15 cellular contexts compared by ENCODE assay signal in genomic region chr9:121317737-121318630, GRCh38. TPM values are rescaled to one million over a fixed set of nuclear protein-coding genes. Genes with fewer than 3 reads are reported as not detected.
DNase-seq lines count a peak whose midpoint lies in the region; ATAC-seq and TF ChIP-seq lines count a peak whose summit lies in the region.
"Had no signal": no experiment of that assay in that cellular context is flagged by ENCODE, and none has a peak within 500 bp of the region (broad histone marks: within the 10 kb centered on the region; RNA-seq: fewer than 3 reads in every experiment).

No MANE protein-coding gene starts in this region.

- ATAC-seq in GM19035 (IDR thresholded peaks at IDR 0.05; ENCODE audit: unreplicated experiment): no peak
- ATAC-seq: naive thymus-derived CD8-positive, alpha-beta T cell had no signal

- no peaks in the 10 kb centered on the region for H3K79me2 ChIP-seq in osteoblast (ENCODE audit: insufficient read depth, low read length)

- H2AFZ ChIP-seq in osteoblast (ENCODE audit: low read length): no peak overlapping the region

- H3K36me3 ChIP-seq in ascending aorta (peaks cover 89 to 90% of the 10 kb centered on the region in 2 donors), osteoblast (ENCODE audit: insufficient read depth, low read length) (peaks cover 75% of the 10 kb centered on the region), tibial artery (peaks cover 92 to 98% (median 95%) of the 10 kb centered on the region in 3 donors)
- H3K36me3 ChIP-seq: SJCRH30 had no signal

- TF ChIP-seq CTCF in ascending aorta (IDR thresholded peaks at IDR 0.05): no peak
- TF ChIP-seq CTCF in osteoblast (IDR thresholded peaks at IDR 0.05; ENCODE audit: extremely low read depth, low read depth, low read length): no peak
- TF ChIP-seq CTCF in tibial artery (IDR thresholded peaks at IDR 0.05): peak in 1 of 2 experiments; percentile 2

- H3K4me1 ChIP-seq in ascending aorta (peaks cover 4 to 47% of the 10 kb centered on the region in 2 donors), osteoblast (ENCODE audit: insufficient read depth, low read length) (peaks cover 20% of the 10 kb centered on the region), tibial artery (peaks cover 0 to 89% (median 53%) of the 10 kb centered on the region in 4 donors)

- intact Hi-C loops in ascending aorta (cut with DNase I) (loop anchor here (1.0 to 2.0 kb wide), 2 partner anchors 58 to 105 kb away; no protein-coding TSS in a partner anchor), tibial artery (cut with DNase I; ENCODE audit: low total_unique reads) (loop anchor here (5.0 kb wide), 2 partner anchors 41 to 106 kb away; no protein-coding TSS in a partner anchor)
- intact Hi-C loops in activated naive CD4-positive, alpha-beta T cell treated with anti-CD3 and anti-CD28 coated beads for 36 hours (cut with micrococcal nuclease): no loop called here

- H3K4me3 Mint-ChIP-seq in activated naive CD4-positive, alpha-beta T cell treated with anti-CD3 and anti-CD28 coated beads for 36 hours: no peak overlapping the region
- H3K4me3 Mint-ChIP-seq: naive thymus-derived CD8-positive, alpha-beta T cell had no signal

- DNase-seq in ascending aorta (ENCODE audit: low spot score in 2 of 2) (peak in 1 of 2 donors; percentile 83), globus pallidus (ENCODE audit: low spot score) (peak; percentile 43), osteoblast (ENCODE audit: insufficient read length, low spot score, missing footprints) (no peak), tibial artery (peak; percentile 55 to 82), A172 (ENCODE audit: low spot score) (no peak)
- DNase-seq in activated naive CD4-positive, alpha-beta T cell treated with anti-CD3 and anti-CD28 coated beads for 36 hours: no peak
- no peak for DNase-seq in effector CD4-positive, alpha-beta T cell
- DNase-seq: activated CD8-positive, alpha-beta memory T cell treated with anti-CD3 and anti-CD28 coated beads, Interleukin-2, amount 50 U/mL, for 48 hours; amniotic stem cell; naive thymus-derived CD8-positive, alpha-beta T cell; NCI-H1092; NCI-H510A treated with DMSO at 0.1 percent for 48 hours; SJCRH30 had no signal

- H3K27me3 ChIP-seq in ascending aorta (no peaks in the 10 kb centered on the region), osteoblast (ENCODE audit: insufficient read depth, low read length) (no peaks in the 10 kb centered on the region), tibial artery (no peaks in the 10 kb centered on the region)
- H3K27me3 ChIP-seq: SJCRH30 had no signal

- H3K36me3 Mint-ChIP-seq in activated naive CD4-positive, alpha-beta T cell treated with anti-CD3 and anti-CD28 coated beads for 36 hours (ENCODE audit: low read depth): no peaks in the 10 kb centered on the region

- peaks cover 4% of the 10 kb centered on the region for H4K20me1 ChIP-seq in osteoblast (ENCODE audit: insufficient read depth, low read length)

- CTCF ChIA-PET in activated naive CD4-positive, alpha-beta T cell treated with anti-CD3 and anti-CD28 coated beads for 36 hours (lab: Charles Lee): interaction anchor here (0.6 to 10.6 kb wide), 5 partner anchors 19 to 609 kb away, joined by 3 to 315 read pairs (median 4); no protein-coding TSS in a partner anchor

- H3K4me1 Mint-ChIP-seq in activated naive CD4-positive, alpha-beta T cell treated with anti-CD3 and anti-CD28 coated beads for 36 hours (ENCODE audit: low read depth): peaks cover 13% of the 10 kb centered on the region

- H3K9me3 ChIP-seq in ascending aorta (no peaks in the 10 kb centered on the region), osteoblast (ENCODE audit: low read depth, low read length) (no peaks in the 10 kb centered on the region), tibial artery (no peaks in the 10 kb centered on the region)
- H3K9me3 ChIP-seq: SJCRH30 had no signal

- no peaks in the 10 kb centered on the region for H3K9me3 Mint-ChIP-seq in activated naive CD4-positive, alpha-beta T cell treated with anti-CD3 and anti-CD28 coated beads for 36 hours
- H3K9me3 Mint-ChIP-seq: naive thymus-derived CD8-positive, alpha-beta T cell had no signal

- H3K4me2 ChIP-seq in osteoblast (ENCODE audit: insufficient read depth, low read length): no peak overlapping the region

- no peak overlapping the region for H3K4me3 ChIP-seq in ascending aorta
- H3K4me3 ChIP-seq in osteoblast (ENCODE audit: insufficient read depth, low read length): no peak overlapping the region
- no peak overlapping the region for H3K4me3 ChIP-seq in tibial artery
- H3K4me3 ChIP-seq: SJCRH30 had no signal

- H3K27ac ChIP-seq in ascending aorta (peak overlapping the region; percentile 98 to 99), osteoblast (ENCODE audit: low read depth, low read length) (peak overlapping the region; percentile 13), tibial artery (peak overlapping the region; percentile 92 to 95)
- H3K27ac ChIP-seq: SJCRH30 had no signal

- H3K27ac Mint-ChIP-seq in activated naive CD4-positive, alpha-beta T cell treated with anti-CD3 and anti-CD28 coated beads for 36 hours: no peak overlapping the region
- H3K27ac Mint-ChIP-seq: naive thymus-derived CD8-positive, alpha-beta T cell had no signal

- no peaks in the 10 kb centered on the region for H3K27me3 Mint-ChIP-seq in activated naive CD4-positive, alpha-beta T cell treated with anti-CD3 and anti-CD28 coated beads for 36 hours (ENCODE audit: low read depth)
- H3K27me3 Mint-ChIP-seq: naive thymus-derived CD8-positive, alpha-beta T cell had no signal

RNA-seq across cellular contexts. Expression of gene GSN, which starts 50.0 kb away (rescaled TPM):
- 3,012 TPM for total RNA-seq in ascending aorta
- total RNA-seq in osteoblast: 372 and 405 TPM in 2 replicates
- 1 to 10 TPM; 1.1 to 1.2 TPM for total RNA-seq in activated naive CD4-positive, alpha-beta T cell treated with anti-CD3 and anti-CD28 coated beads for 36 hours
- 162 and 164 TPM in 2 replicates for total RNA-seq in A172 (2014; rRNA removed; shearing (Covaris generic))

RNA-seq across cellular contexts. Expression of gene STOM, which starts 52.1 kb away (rescaled TPM):
- total RNA-seq in ascending aorta (306 TPM), osteoblast (114 and 146 TPM in 2 replicates)
- total RNA-seq in activated naive CD4-positive, alpha-beta T cell treated with anti-CD3 and anti-CD28 coated beads for 36 hours: 10 to 100 TPM; 34.0 to 37.7 TPM
- 110 and 157 TPM in 2 replicates for total RNA-seq in A172 (2014; rRNA removed; shearing (Covaris generic))
- total RNA-seq: HT-29 had no signal

Comparison
In these comparisons a context has a peak if more than half of its experiments do, and no peak if none do; other contexts are left out.
1. DNase-seq: peak in globus pallidus (single experiment) and tibial artery (2 of 2); none in osteoblast (single experiment), activated naive CD4-positive, alpha-beta T cell treated with anti-CD3 and anti-CD28 coated beads for 36 hours (single experiment), A172 (single experiment) and effector CD4-positive, alpha-beta T cell (single experiment).
2. H3K27ac ChIP-seq: peak in every context shown above with its lines; median percentile 98 in ascending aorta; 94 in tibial artery; 13 in osteoblast.
3. RNA of gene GSN, which starts 50.0 kb away (total RNA-seq): 3,012 TPM in ascending aorta (single experiment), 372 to 405 TPM in osteoblast and 162 to 164 TPM in A172; 1.1 to 1.2 TPM in activated naive CD4-positive, alpha-beta T cell treated with anti-CD3 and anti-CD28 coated beads for 36 hours; every median in the first group is over 10 times any median in the second.